In the genomic region with DNA sequence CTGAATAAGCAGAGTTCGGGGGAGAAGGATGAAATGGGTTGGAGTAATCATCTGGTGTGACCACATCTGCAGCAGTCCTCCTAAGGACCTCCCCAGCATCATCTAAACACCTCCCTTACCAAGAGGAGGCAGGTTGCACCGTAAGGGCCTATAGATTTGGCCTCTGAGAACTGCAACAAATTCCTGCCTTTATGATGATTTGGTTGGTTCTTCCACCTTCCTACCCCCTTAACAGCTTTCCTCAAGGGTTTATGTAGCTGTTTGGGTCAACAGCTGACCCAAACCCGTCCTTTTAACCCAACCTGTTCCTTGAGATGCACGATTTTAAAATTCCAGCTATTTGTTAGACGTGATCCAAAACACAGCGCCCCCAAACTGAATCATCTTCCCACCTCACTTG, we compare ENCODE assay signal across 14 cellular contexts. TPM values are rescaled to one million over a fixed set of nuclear protein-coding genes. Genes with fewer than 3 reads are reported as not detected.
DNase-seq lines count a peak whose midpoint lies in the region; ATAC-seq, FAIRE-seq and TF ChIP-seq lines count a peak whose summit lies in the region.
"Had no signal": no experiment of that assay in that cellular context is flagged by ENCODE, and none has a peak within 500 bp of the region (broad histone marks: within the 10 kb centered on the region; RNA-seq: fewer than 3 reads in every experiment).

No MANE protein-coding gene starts in this region.

- no peak for TF ChIP-seq POLR2A in A549 (IDR thresholded peaks at IDR 0.05; ENCODE audit: low read length)
- no peak for TF ChIP-seq POLR2A in sigmoid colon (IDR thresholded peaks at IDR 0.05)

- peak overlapping the region; percentile 54 for H3K27ac Mint-ChIP-seq in CD4-positive, alpha-beta T cell
- peak overlapping the region; percentile 86 for H3K27ac Mint-ChIP-seq in activated T-helper 17 cell treated with anti-CD3 and anti-CD28 coated beads, Interleukin-2, amount 50 U/mL, for 72 hours
- H3K27ac Mint-ChIP-seq in chondrocyte (ENCODE audit: unreplicated experiment) = no peak overlapping the region
- H3K27ac Mint-ChIP-seq: activated CD8-positive, alpha-beta memory T cell treated with anti-CD3 and anti-CD28 coated beads, Interleukin-2, amount 10 ng/mL, durations not matched to agents 7 days and 5 days had no signal

- no peak for TF ChIP-seq RAD21 in A549 (conservative IDR thresholded peaks at IDR 0.05 in 1 of 2, IDR thresholded peaks at IDR 0.05 in 1 of 2)

- H3K36me3 Mint-ChIP-seq in CD4-positive, alpha-beta T cell (ENCODE audit: low read depth) = peaks cover 67% of the 10 kb centered on the region
- peaks cover 87% of the 10 kb centered on the region for H3K36me3 Mint-ChIP-seq in activated T-helper 17 cell treated with anti-CD3 and anti-CD28 coated beads, Interleukin-2, amount 50 U/mL, for 72 hours (ENCODE audit: low read depth)
- H3K36me3 Mint-ChIP-seq in chondrocyte (ENCODE audit: low read depth) = peaks cover 8% of the 10 kb centered on the region

- no peak for FAIRE-seq in A549 (lab: Jason Lieb, UNC)
- FAIRE-seq: pancreas had no signal

- H3K9me3 ChIP-seq in A549 (no peaks in the 10 kb centered on the region), mesodermal cell (ENCODE audit: control insufficient read depth, low read length) (no peaks in the 10 kb centered on the region), sigmoid colon (no peaks in the 10 kb centered on the region)
- H3K9me3 ChIP-seq in CD4-positive, alpha-beta T cell (ENCODE audit: control insufficient read depth, low read length) = no peaks in the 10 kb centered on the region
- H3K9me3 ChIP-seq: pancreas had no signal

- H3K27me3 ChIP-seq in CD4-positive, alpha-beta T cell (ENCODE audit: control insufficient read depth, insufficient read depth, low read length) = no peaks in the 10 kb centered on the region
- no peaks in the 10 kb centered on the region for H3K27me3 ChIP-seq in sigmoid colon
- H3K27me3 ChIP-seq: pancreas had no signal

- 83% methylated on average over 6 of the region's 6 CpGs for WGBS in A549 (ENCODE audit: missing lambda C conversion rate)
- 93 to 94% methylated on average over 4 to 5 of the region's 6 CpGs for WGBS in mesodermal cell (ENCODE audit: insufficient coverage in 2 of 2), 2 experiments
- 93 to 96% methylated on average over 6 of the region's 6 CpGs for WGBS in sigmoid colon, 2 donors

- peaks cover 9% of the 10 kb centered on the region for H3K4me1 Mint-ChIP-seq in CD4-positive, alpha-beta T cell (ENCODE audit: low read depth)
- H3K4me1 Mint-ChIP-seq in activated T-helper 17 cell treated with anti-CD3 and anti-CD28 coated beads, Interleukin-2, amount 50 U/mL, for 72 hours = peaks cover 25% of the 10 kb centered on the region
- peaks cover 32% of the 10 kb centered on the region for H3K4me1 Mint-ChIP-seq in chondrocyte (ENCODE audit: low read depth)

- no peaks in the 10 kb centered on the region for H3K9me3 Mint-ChIP-seq in CD4-positive, alpha-beta T cell
- H3K9me3 Mint-ChIP-seq in activated T-helper 17 cell treated with anti-CD3 and anti-CD28 coated beads, Interleukin-2, amount 50 U/mL, for 72 hours = no peaks in the 10 kb centered on the region
- no peaks in the 10 kb centered on the region for H3K9me3 Mint-ChIP-seq in chondrocyte (ENCODE audit: low read depth)
- H3K9me3 Mint-ChIP-seq: immature natural killer cell had no signal

- intact Hi-C loops in CD4-positive, alpha-beta T cell (cut with DNase I, micrococcal nuclease) = no loop called here
- intact Hi-C loops in sigmoid colon (cut with DNase I) = no loop called here

- ATAC-seq in A549 = peak in 1 of 2 experiments; percentile 2; a peak in 1 of 6 replicates
- no peak for ATAC-seq in CD4-positive, alpha-beta T cell (ENCODE audit: poor library complexity)
- ATAC-seq in activated T-helper 17 cell treated with anti-CD3 and anti-CD28 coated beads, Interleukin-2, amount 50 U/mL, for 72 hours (replicated peaks) = no peak
- ATAC-seq: activated CD8-positive, alpha-beta memory T cell treated with anti-CD3 and anti-CD28 coated beads, Interleukin-2, amount 10 ng/mL, durations not matched to agents 7 days and 5 days had no signal

- POLR2A ChIA-PET in A549 (lab: Yijun Ruan, JAX) = no interaction called here
- POLR2A ChIA-PET in CD4-positive, alpha-beta T cell (lab: Charles Lee) = interaction anchor here (0.7 kb wide), 1 partner anchor 208 kb away, joined by 3 read pairs; no protein-coding TSS in a partner anchor

- no peaks in the 10 kb centered on the region for H3K27me3 Mint-ChIP-seq in CD4-positive, alpha-beta T cell
- no peaks in the 10 kb centered on the region for H3K27me3 Mint-ChIP-seq in activated T-helper 17 cell treated with anti-CD3 and anti-CD28 coated beads, Interleukin-2, amount 50 U/mL, for 72 hours
- H3K27me3 Mint-ChIP-seq in chondrocyte (ENCODE audit: low read depth) = no peaks in the 10 kb centered on the region
- H3K27me3 Mint-ChIP-seq: activated CD8-positive, alpha-beta memory T cell treated with anti-CD3 and anti-CD28 coated beads, Interleukin-2, amount 10 ng/mL, durations not matched to agents 7 days and 5 days had no signal

- CTCF ChIA-PET in A549 (lab: Yijun Ruan, JAX) = interaction anchor here (0.9 to 10.5 kb wide), 3 partner anchors 68 to 249 kb away, joined by 3 to 63 read pairs (median 3); no protein-coding TSS in a partner anchor
- CTCF ChIA-PET in CD4-positive, alpha-beta T cell (lab: Charles Lee) = no interaction called here

- DNase-seq in A549 (ENCODE audit: low read depth in 1 of 2, low spot score in 1 of 2) = peak in 1 of 2 experiments; percentile 44
- no peak for DNase-seq in CD4-positive, alpha-beta T cell
- DNase-seq in NCI-H1092 (lab: John Stamatoyannopoulos, UW) = no peak
- no peak for DNase-seq in activated effector memory CD4-positive, alpha-beta T cell treated with anti-CD3 and anti-CD28 coated beads, Interleukin-2, amount 50 U/mL, for 16 hours
- DNase-seq in sigmoid colon = no peak
- no peak for DNase-seq in chondrocyte (ENCODE audit: low spot score)
- DNase-seq: activated CD8-positive, alpha-beta memory T cell treated with anti-CD3 and anti-CD28 coated beads, Interleukin-2, amount 10 ng/mL, durations not matched to agents 7 days and 5 days; C1 segment of cervical spinal cord; immature natural killer cell; NCI-H1048; NK-92 treated with Interleukin-12 subunit alpha and Interleukin-12 subunit beta, amount 100 ng/mL, for 24 hours; pancreas had no signal

- no peak overlapping the region for H3K4me3 ChIP-seq in A549
- no peak overlapping the region for H3K4me3 ChIP-seq in mesodermal cell (ENCODE audit: extremely low read depth, insufficient read depth, low read length, poor library complexity, severe bottlenecking)
- H3K4me3 ChIP-seq in sigmoid colon = no peak overlapping the region
- H3K4me3 ChIP-seq: pancreas had no signal

- TF ChIP-seq CTCF in A549 (IDR thresholded peaks at IDR 0.05) (no peak), sigmoid colon (IDR thresholded peaks at IDR 0.05) (no peak), chondrocyte (IDR thresholded peaks at IDR 0.05) (no peak)
- TF ChIP-seq CTCF in CD4-positive, alpha-beta T cell (IDR thresholded peaks at IDR 0.05) = no peak

- peak overlapping the region in 1 of 2 experiments; percentile 65; a peak in 3 of 6 replicates for H3K27ac ChIP-seq in A549
- H3K27ac ChIP-seq in CD4-positive, alpha-beta T cell (ENCODE audit: low read depth, low read length) = no peak overlapping the region
- peak overlapping the region; percentile 30 for H3K27ac ChIP-seq in mesodermal cell (ENCODE audit: low read depth, low read length, severe bottlenecking)
- H3K27ac ChIP-seq in sigmoid colon = peak overlapping the region in 1 of 4 donors; percentile 18
- H3K27ac ChIP-seq: pancreas had no signal

- H3K4me3 Mint-ChIP-seq in CD4-positive, alpha-beta T cell = no peak overlapping the region
- H3K4me3 Mint-ChIP-seq in activated T-helper 17 cell treated with anti-CD3 and anti-CD28 coated beads, Interleukin-2, amount 50 U/mL, for 72 hours = no peak overlapping the region
- H3K4me3 Mint-ChIP-seq in chondrocyte (ENCODE audit: unreplicated experiment) = no peak overlapping the region
- H3K4me3 Mint-ChIP-seq: activated CD8-positive, alpha-beta memory T cell treated with anti-CD3 and anti-CD28 coated beads, Interleukin-2, amount 10 ng/mL, durations not matched to agents 7 days and 5 days; immature natural killer cell had no signal

- H3K4me1 ChIP-seq in A549 = peaks cover 35% of the 10 kb centered on the region
- H3K4me1 ChIP-seq in mesodermal cell (ENCODE audit: control insufficient read depth, insufficient read depth, low read length, poor library complexity, severe bottlenecking) = peaks cover 2% of the 10 kb centered on the region
- peaks cover 0 to 33% (median 28%) of the 10 kb centered on the region in 4 donors for H3K4me1 ChIP-seq in sigmoid colon

- H3K36me3 ChIP-seq in mesodermal cell (ENCODE audit: control insufficient read depth, insufficient read depth, low read length) (peaks cover 37% of the 10 kb centered on the region), sigmoid colon (peaks cover 0 to 10% (median 1%) of the 10 kb centered on the region in 4 donors)

- no peak overlapping the region for H3K4me2 ChIP-seq in A549

- TF ChIP-seq EP300 in A549 (IDR thresholded peaks at IDR 0.05) (no peak), sigmoid colon (IDR thresholded peaks at IDR 0.05) (no peak)

RNA-seq across cellular contexts. Expression of a gene that starts 58.2 kb away (rescaled TPM):
- polyA plus RNA-seq in A549 (2011; rRNA removed) = 107 and 118 TPM in 2 replicates
- polyA plus RNA-seq in A549 (2012; cell fraction: cytosol; rRNA removed) = 33.9 and 35.2 TPM in 2 replicates
- 13.5 and 20.0 TPM in 2 replicates for polyA plus RNA-seq in A549 (2012; cell fraction: nucleus; rRNA removed)
- polyA plus RNA-seq in A549 (2017; fragmentation: RNase III; extraction: RNeasy Plus Mini Kit Qiagen cat#74134 plus additional on column Dnase treatment) = 67.4 to 71.6 TPM (median 68.9 TPM) in 3 replicates
- 86.4 and 87.5 TPM in 2 replicates for polyA minus RNA-seq in A549 (2011; rRNA and poly(A)+ RNA removed)
- 10 to 100 TPM; 14.2 to 15.6 TPM for total RNA-seq in CD4-positive, alpha-beta T cell
- total RNA-seq in activated T-helper 17 cell treated with anti-CD3 and anti-CD28 coated beads, Interleukin-2, amount 50 U/mL, for 72 hours = 10 to 100 TPM; 32.8 to 52.0 TPM
- 31.6 TPM for polyA plus RNA-seq in mesodermal cell (2013, experiment 1 of 2)
- 29.0 TPM for polyA plus RNA-seq in mesodermal cell (2013, experiment 2 of 2)
- total RNA-seq in sigmoid colon = 10 to 100 TPM; 22.4 to 35.9 (median 29.3) TPM
- polyA plus RNA-seq in sigmoid colon = 10 to 100 TPM; 34.5 to 48.1 (median 36.0) TPM
- total RNA-seq in chondrocyte = 30.8 to 32.2 TPM (median 32.0 TPM) in 3 replicates

RNA-seq across cellular contexts. Expression of a gene that starts 58.4 kb away (rescaled TPM):
- polyA plus RNA-seq in A549 (2011; rRNA removed) (3.8 and 4.9 TPM in 2 replicates), A549 (2017; fragmentation: RNase III; extraction: RNeasy Plus Mini Kit Qiagen cat#74134 plus additional on column Dnase treatment) (1.5 to 2.1 TPM (median 2.0 TPM) in 3 replicates), sigmoid colon (1 to 10 TPM in 2 of 3 donors, under 1 TPM in 1; 0.36 to 2.3 (median 1.2) TPM)
- polyA plus RNA-seq in A549 (2012; cell fraction: cytosol; rRNA removed) = 0.59 and 0.73 TPM in 2 replicates
- 0.31 and 0.44 TPM in 2 replicates for polyA plus RNA-seq in A549 (2012; cell fraction: nucleus; rRNA removed)
- 3.6 and 8.5 TPM in 2 replicates for polyA minus RNA-seq in A549 (2011; rRNA and poly(A)+ RNA removed)
- 1 to 10 TPM in 1 of 2 experiments, under 1 TPM in 1; 0.85 to 1.3 TPM for total RNA-seq in CD4-positive, alpha-beta T cell
- total RNA-seq in activated T-helper 17 cell treated with anti-CD3 and anti-CD28 coated beads, Interleukin-2, amount 50 U/mL, for 72 hours = under 1 TPM; 0.77 to 0.89 TPM
- polyA plus RNA-seq in mesodermal cell (2013, experiment 1 of 2) = 1.9 TPM
- 2.5 TPM for polyA plus RNA-seq in mesodermal cell (2013, experiment 2 of 2)
- total RNA-seq in sigmoid colon (1 to 10 TPM; 1.2 to 3.8 (median 1.4) TPM), chondrocyte (1.00 to 1.4 TPM (median 1.0 TPM) in 3 replicates)
